Comparison of ENCODE assay signal across 11 cellular contexts in genomic region chr1:180530501-180530900, GRCh38. TPM values are rescaled to one million over a fixed set of nuclear protein-coding genes. Genes with fewer than 3 reads are reported as not detected.
DNase-seq lines count a peak whose midpoint lies in the region; TF ChIP-seq lines count a peak whose summit lies in the region.
"Had no signal": no experiment of that assay in that cellular context is flagged by ENCODE, and none has a peak within 500 bp of the region (broad histone marks: within the 10 kb centered on the region; RNA-seq: fewer than 3 reads in every experiment).

No MANE protein-coding gene starts in this region.

- H3K9me3 ChIP-seq in SJSA1 (replicated peaks) (no peaks in the 10 kb centered on the region), tibial nerve (no peaks in the 10 kb centered on the region)

- H3K4me1 Mint-ChIP-seq in osteocyte (ENCODE audit: unreplicated experiment): peaks cover 36% of the 10 kb centered on the region

- H3K4me3 Mint-ChIP-seq in osteocyte (ENCODE audit: unreplicated experiment): no peak overlapping the region

- H3K27me3 Mint-ChIP-seq in osteocyte (ENCODE audit: unreplicated experiment): no peaks in the 10 kb centered on the region

- WGBS in tibial nerve, 2 donors: 26 to 34% methylated on average over 5 of the region's 5 CpGs

- H3K4me3 ChIP-seq in SJSA1: no peak overlapping the region
- H3K4me3 ChIP-seq in fibroblast of villous mesenchyme (ENCODE audit: low read depth, low read length): no peak overlapping the region
- no peak overlapping the region for H3K4me3 ChIP-seq in tibial nerve

- peaks cover 22% of the 10 kb centered on the region for H3K4me1 ChIP-seq in SJSA1 (replicated peaks)
- H3K4me1 ChIP-seq in tibial nerve: peaks cover 0 to 7% (median 0%) of the 10 kb centered on the region in 4 donors

- H3K27ac Mint-ChIP-seq in osteocyte (ENCODE audit: unreplicated experiment): peak overlapping the region; percentile 65

- TF ChIP-seq EP300 in tibial nerve (IDR thresholded peaks at IDR 0.05): peak in 1 of 2 donors; percentile 40

- H3K36me3 ChIP-seq in SJSA1: no peaks in the 10 kb centered on the region
- H3K36me3 ChIP-seq in tibial nerve: no peaks in the 10 kb centered on the region

- H3K27me3 ChIP-seq in SJSA1 (replicated peaks) (no peaks in the 10 kb centered on the region), tibial nerve (no peaks in the 10 kb centered on the region)

- DNase-seq in Daoy (ENCODE audit: low read depth) (peak; percentile 85), SJSA1 (ENCODE audit: low read depth in 1 of 2, low spot score in 2 of 2) (peak; percentile 69 to 76), fibroblast of villous mesenchyme (ENCODE audit: low read depth) (peak; percentile 52), osteocyte (ENCODE audit: extremely low spot score, unreplicated experiment) (no peak), Kasumi-1 (lab: John Stamatoyannopoulos, UW) (no peak), tibial nerve (ENCODE audit: low spot score in 2 of 2) (no peak), cerebellar cortex (ENCODE audit: low spot score) (no peak)
- no peak for DNase-seq in activated naive CD4-positive, alpha-beta T cell (lab: John Stamatoyannopoulos, UW)
- DNase-seq: GF-D8; NCI-H526; stimulated activated CD4-positive, alpha-beta T cell treated with anti-CD3 and anti-CD28 coated beads, Interleukin-4, amount 100 ng/mL, for 1 hour had no signal

- TF ChIP-seq POLR2A in tibial nerve (IDR thresholded peaks at IDR 0.05): no peak

- TF ChIP-seq CTCF in fibroblast of villous mesenchyme (IDR thresholded peaks at IDR 0.05; ENCODE audit: insufficient read depth, low read depth, low read length) (no peak), osteocyte (IDR thresholded peaks at IDR 0.05) (no peak), tibial nerve (IDR thresholded peaks at IDR 0.05) (no peak)

- H3K9me3 Mint-ChIP-seq in osteocyte (ENCODE audit: unreplicated experiment): no peaks in the 10 kb centered on the region

- no peaks in the 10 kb centered on the region for H3K36me3 Mint-ChIP-seq in osteocyte (ENCODE audit: unreplicated experiment)

- H3K27ac ChIP-seq in SJSA1 (peak overlapping the region; percentile 51), tibial nerve (peak overlapping the region in 2 of 4 donors; percentile 11 to 16)

RNA-seq across cellular contexts. Expression of gene ACBD6, which starts 28.1 kb away (rescaled TPM):
- 58.7 and 71.8 TPM in 2 replicates for total RNA-seq in Daoy (2014; rRNA removed; shearing (Covaris generic))
- total RNA-seq in SJSA1 (2014; rRNA removed; shearing (Covaris generic)): 71.7 and 75.3 TPM in 2 replicates
- total RNA-seq in fibroblast of villous mesenchyme (44.5 and 66.0 TPM in 2 replicates), osteocyte (57.5 and 66.6 TPM in 2 replicates), tibial nerve (10 to 100 TPM; 55.7 to 61.8 (median 57.2) TPM)

RNA-seq across cellular contexts. Expression of gene OVAAL, which starts 28.3 kb away (rescaled TPM):
- total RNA-seq in Daoy (2014; rRNA removed; shearing (Covaris generic)): 1.1 TPM in 1 of 2 replicates, not detected in the other
- total RNA-seq in SJSA1 (2014; rRNA removed; shearing (Covaris generic)): not detected in 2 replicates
- not detected in 2 replicates for total RNA-seq in fibroblast of villous mesenchyme
- not detected in 2 replicates for total RNA-seq in osteocyte
- total RNA-seq in tibial nerve: not detected

Comparison
In these comparisons a context has a peak if more than half of its experiments do, and no peak if none do; other contexts are left out.
1. DNase-seq: peak in Daoy (single experiment), SJSA1 (2 of 2) and fibroblast of villous mesenchyme (single experiment); none in osteocyte (single experiment), Kasumi-1 (0 of 2), tibial nerve (0 of 2), cerebellar cortex (single experiment) and activated naive CD4-positive, alpha-beta T cell (0 of 4).